In genomic region chr16:59688006-59688405, GRCh38 we compare ENCODE assay signal across 22 cellular contexts.
"Had no signal": no experiment of that assay in that cellular context is flagged by ENCODE, and none has a peak within 500 bp of the region (broad histone marks: within the 10 kb centered on the region; RNA-seq: fewer than 3 reads in every experiment).

No MANE protein-coding gene starts in this region.

- DNase-seq: activated CD4-positive, alpha-beta memory T cell treated with anti-CD3 and anti-CD28 coated beads, Interleukin-2, amount 10 ng/mL, durations not matched to agents 7 days and 5 days; activated CD4-positive, alpha-beta T cell treated with anti-CD3 and anti-CD28 coated beads for 36 hours; activated CD4-positive, alpha-beta T cell treated with anti-CD3 and anti-CD28 coated beads, Interleukin-2, amount 50 U/mL, for 1 hour; activated CD8-positive, alpha-beta memory T cell treated with anti-CD3 and anti-CD28 coated beads, Interleukin-2, amount 50 U/mL, for 4 hours; activated gamma-delta T cell treated with Interleukin-2 at 50 U/mL for 16 hours; activated naive CD4-positive, alpha-beta T cell treated with anti-CD3 and anti-CD28 coated beads, Interleukin-2, amount 10 ng/mL, durations not matched to agents 7 days and 5 days; activated naive CD8-positive, alpha-beta T cell treated with anti-CD3 and anti-CD28 coated beads for 36 hours; activated T-cell treated with anti-CD3 and anti-CD28 coated beads, Interleukin-2, amount 50 U/mL, for 72 hours; caudate nucleus; Karpas-422; MM.1S; NCI-H1105 treated with DMSO at 0.1 percent for 48 hours; NCI-H1436 treated with DMSO at 0.1 percent for 48 hours; NCI-H187; NCI-H2081; NCI-H510A treated with DMSO at 0.1 percent for 48 hours; T-cell; T-helper 2 cell; T1000 had no signal

- H3K4me3 Mint-ChIP-seq: activated CD4-positive, alpha-beta memory T cell treated with anti-CD3 and anti-CD28 coated beads, Interleukin-2, amount 10 ng/mL, durations not matched to agents 7 days and 5 days; activated CD4-positive, alpha-beta T cell treated with anti-CD3 and anti-CD28 coated beads for 36 hours; activated naive CD4-positive, alpha-beta T cell treated with anti-CD3 and anti-CD28 coated beads, Interleukin-2, amount 10 ng/mL, durations not matched to agents 7 days and 5 days; activated naive CD8-positive, alpha-beta T cell treated with anti-CD3 and anti-CD28 coated beads for 36 hours; activated T-cell treated with anti-CD3 and anti-CD28 coated beads, Interleukin-2, amount 50 U/mL, for 72 hours; T-cell had no signal

- H3K27ac ChIP-seq: SK-N-MC, VCaP had no signal

- H3K27me3 Mint-ChIP-seq: activated CD4-positive, alpha-beta memory T cell treated with anti-CD3 and anti-CD28 coated beads, Interleukin-2, amount 10 ng/mL, durations not matched to agents 7 days and 5 days; activated CD4-positive, alpha-beta T cell treated with anti-CD3 and anti-CD28 coated beads for 36 hours; activated naive CD4-positive, alpha-beta T cell treated with anti-CD3 and anti-CD28 coated beads, Interleukin-2, amount 10 ng/mL, durations not matched to agents 7 days and 5 days; activated naive CD8-positive, alpha-beta T cell treated with anti-CD3 and anti-CD28 coated beads for 36 hours; T-cell had no signal

- H3K4me1 Mint-ChIP-seq: activated CD4-positive, alpha-beta memory T cell treated with anti-CD3 and anti-CD28 coated beads, Interleukin-2, amount 10 ng/mL, durations not matched to agents 7 days and 5 days; activated CD4-positive, alpha-beta T cell treated with anti-CD3 and anti-CD28 coated beads for 36 hours; activated naive CD4-positive, alpha-beta T cell treated with anti-CD3 and anti-CD28 coated beads, Interleukin-2, amount 10 ng/mL, durations not matched to agents 7 days and 5 days; activated naive CD8-positive, alpha-beta T cell treated with anti-CD3 and anti-CD28 coated beads for 36 hours; T-cell had no signal

- H3K4me3 ChIP-seq: SK-N-MC had no signal

- H3K36me3 Mint-ChIP-seq: activated naive CD4-positive, alpha-beta T cell treated with anti-CD3 and anti-CD28 coated beads, Interleukin-2, amount 10 ng/mL, durations not matched to agents 7 days and 5 days; activated naive CD8-positive, alpha-beta T cell treated with anti-CD3 and anti-CD28 coated beads for 36 hours; T-cell had no signal

- ATAC-seq: activated CD4-positive, alpha-beta T cell treated with anti-CD3 and anti-CD28 coated beads for 36 hours; activated T-cell treated with anti-CD3 and anti-CD28 coated beads, Interleukin-2, amount 50 U/mL, for 72 hours; T-cell had no signal

- H3K27ac Mint-ChIP-seq: activated CD4-positive, alpha-beta memory T cell treated with anti-CD3 and anti-CD28 coated beads, Interleukin-2, amount 10 ng/mL, durations not matched to agents 7 days and 5 days; activated CD4-positive, alpha-beta T cell treated with anti-CD3 and anti-CD28 coated beads for 36 hours; activated naive CD4-positive, alpha-beta T cell treated with anti-CD3 and anti-CD28 coated beads, Interleukin-2, amount 10 ng/mL, durations not matched to agents 7 days and 5 days; activated naive CD8-positive, alpha-beta T cell treated with anti-CD3 and anti-CD28 coated beads for 36 hours; activated T-cell treated with anti-CD3 and anti-CD28 coated beads, Interleukin-2, amount 50 U/mL, for 72 hours; activated T-helper 2 cell treated with anti-CD3 and anti-CD28 coated beads, Interferon-gamma antibody, Interleukin-2, Interleukin-4, amounts not matched to agents 10 μg/mL and 5 μg/mL and 100 μg/mL, durations not matched to agents 14 hours and 24 hours and 36 hours; T-cell had no signal
